18 cellular contexts compared by ENCODE assay signal in the genomic region with DNA sequence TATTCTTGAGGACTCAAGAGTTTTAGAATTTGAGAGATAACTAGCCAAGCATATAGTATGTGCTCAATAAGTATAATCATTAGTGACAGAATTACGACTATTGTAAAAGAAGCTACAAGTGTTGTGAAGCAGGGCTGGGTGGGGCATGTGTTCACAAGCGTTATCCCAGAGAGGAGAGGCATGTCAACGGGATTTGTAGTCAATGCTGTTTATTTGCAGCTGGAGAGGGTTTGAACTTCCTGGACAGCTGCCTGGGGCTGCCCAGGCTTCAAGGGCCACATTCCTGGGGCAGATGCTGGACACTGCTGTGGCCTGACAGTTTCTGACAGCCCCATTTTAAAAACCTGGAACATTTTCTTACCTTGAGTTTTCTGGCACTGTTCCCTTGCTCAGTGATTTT. TPM values are rescaled to one million over a fixed set of nuclear protein-coding genes. Genes with fewer than 3 reads are reported as not detected.
DNase-seq lines count a peak whose midpoint lies in the region; ATAC-seq and TF ChIP-seq lines count a peak whose summit lies in the region.
"Had no signal": no experiment of that assay in that cellular context is flagged by ENCODE, and none has a peak within 500 bp of the region (broad histone marks: within the 10 kb centered on the region; RNA-seq: fewer than 3 reads in every experiment).

No MANE protein-coding gene starts in this region.

- peak overlapping the region; percentile 86 for H3K27ac Mint-ChIP-seq in activated CD4-positive, alpha-beta T cell treated with anti-CD3 and anti-CD28 coated beads, Interleukin-2, amount 10 ng/mL, durations not matched to agents 7 days and 5 days
- no peak overlapping the region for H3K27ac Mint-ChIP-seq in activated CD4-positive, alpha-beta T cell treated with anti-CD3 and anti-CD28 coated beads, Interleukin-2, amount 10 ng/mL, durations not matched to agents 24 days and 14 days
- H3K27ac Mint-ChIP-seq in WTC11 = peak overlapping the region; percentile 66
- H3K27ac Mint-ChIP-seq: IgD-negative memory B cell had no signal

- no peak overlapping the region for H3K4me3 ChIP-seq in mucosa of descending colon

- no peaks in the 10 kb centered on the region for H3K36me3 ChIP-seq in mucosa of descending colon (ENCODE audit: low read depth)

- peaks cover 38% of the 10 kb centered on the region for H3K36me3 Mint-ChIP-seq in activated CD4-positive, alpha-beta T cell treated with anti-CD3 and anti-CD28 coated beads, Interleukin-2, amount 10 ng/mL, durations not matched to agents 7 days and 5 days (ENCODE audit: low read depth)
- peaks cover 4% of the 10 kb centered on the region for H3K36me3 Mint-ChIP-seq in activated CD4-positive, alpha-beta T cell treated with anti-CD3 and anti-CD28 coated beads, Interleukin-2, amount 10 ng/mL, durations not matched to agents 24 days and 14 days (ENCODE audit: low read depth)
- peaks cover 46% of the 10 kb centered on the region for H3K36me3 Mint-ChIP-seq in WTC11
- H3K36me3 Mint-ChIP-seq: IgD-negative memory B cell had no signal

- H3K27me3 Mint-ChIP-seq in activated CD4-positive, alpha-beta T cell treated with anti-CD3 and anti-CD28 coated beads, Interleukin-2, amount 10 ng/mL, durations not matched to agents 7 days and 5 days = peaks cover 5% of the 10 kb centered on the region
- H3K27me3 Mint-ChIP-seq in activated CD4-positive, alpha-beta T cell treated with anti-CD3 and anti-CD28 coated beads, Interleukin-2, amount 10 ng/mL, durations not matched to agents 24 days and 14 days = peaks cover 27% of the 10 kb centered on the region
- no peaks in the 10 kb centered on the region for H3K27me3 Mint-ChIP-seq in WTC11 (ENCODE audit: low read depth)

- no peak for ATAC-seq in WTC11
- ATAC-seq in mucosa of descending colon = peak; percentile 33
- ATAC-seq in GM21526 (IDR thresholded peaks at IDR 0.05; ENCODE audit: low FRiP score, unreplicated experiment) = no peak
- ATAC-seq: Right ventricle myocardium inferior had no signal

- H3K9me3 ChIP-seq in mucosa of descending colon = no peaks in the 10 kb centered on the region

- intact Hi-C loops in activated CD4-positive, alpha-beta T cell treated with anti-CD3 and anti-CD28 coated beads, Interleukin-2, amount 10 ng/mL, durations not matched to agents 24 days and 14 days (cut with micrococcal nuclease) = no loop called here
- intact Hi-C loops in mucosa of descending colon (cut with DNase I, micrococcal nuclease) = no loop called here

- CTCF ChIA-PET in activated CD4-positive, alpha-beta T cell treated with anti-CD3 and anti-CD28 coated beads, Interleukin-2, amount 10 ng/mL, durations not matched to agents 7 days and 5 days (lab: Charles Lee) = interaction anchor here (0.9 kb wide), 1 partner anchor 32 kb away, joined by 3 read pairs; no protein-coding TSS in a partner anchor
- CTCF ChIA-PET in WTC11 (lab: Charles Lee) = interaction anchor here (1.1 kb wide), 1 partner anchor 8 kb away, joined by 3 read pairs; no protein-coding TSS in a partner anchor
- CTCF ChIA-PET in HEK293T (lab: Yijun Ruan, JAX) = no interaction called here

- POLR2A ChIA-PET in activated CD4-positive, alpha-beta T cell treated with anti-CD3 and anti-CD28 coated beads, Interleukin-2, amount 10 ng/mL, durations not matched to agents 7 days and 5 days (lab: Charles Lee) = no interaction called here
- POLR2A ChIA-PET in WTC11 (lab: Charles Lee) (no interaction called here), HEK293T (lab: Yijun Ruan, JAX) (no interaction called here)

- peaks cover 13% of the 10 kb centered on the region for H3K9me3 Mint-ChIP-seq in activated CD4-positive, alpha-beta T cell treated with anti-CD3 and anti-CD28 coated beads, Interleukin-2, amount 10 ng/mL, durations not matched to agents 7 days and 5 days
- H3K9me3 Mint-ChIP-seq in activated CD4-positive, alpha-beta T cell treated with anti-CD3 and anti-CD28 coated beads, Interleukin-2, amount 10 ng/mL, durations not matched to agents 24 days and 14 days = no peaks in the 10 kb centered on the region
- H3K9me3 Mint-ChIP-seq in WTC11 = peaks cover 30% of the 10 kb centered on the region

- no peak overlapping the region for H3K4me3 Mint-ChIP-seq in activated CD4-positive, alpha-beta T cell treated with anti-CD3 and anti-CD28 coated beads, Interleukin-2, amount 10 ng/mL, durations not matched to agents 7 days and 5 days
- no peak overlapping the region for H3K4me3 Mint-ChIP-seq in activated CD4-positive, alpha-beta T cell treated with anti-CD3 and anti-CD28 coated beads, Interleukin-2, amount 10 ng/mL, durations not matched to agents 24 days and 14 days
- no peak overlapping the region for H3K4me3 Mint-ChIP-seq in WTC11
- H3K4me3 Mint-ChIP-seq: IgD-negative memory B cell had no signal

- DNase-seq in activated CD4-positive, alpha-beta T cell treated with anti-CD3 and anti-CD28 coated beads, Interleukin-2, amount 10 ng/mL, durations not matched to agents 7 days and 5 days = no peak
- DNase-seq in activated CD4-positive, alpha-beta T cell treated with anti-CD3 and anti-CD28 coated beads, Interleukin-2, amount 10 ng/mL, durations not matched to agents 24 days and 14 days = no peak
- DNase-seq in WTC11 (ENCODE audit: low spot score) (no peak), mucosa of descending colon (no peak), GM20000 (ENCODE audit: low spot score) (no peak), HEK293T (ENCODE audit: extremely low spot score) (no peak)
- DNase-seq: 8988T, AML-193, C1 segment of cervical spinal cord, DMS79 treated with DMSO at 0.1 percent for 48 hours, NCI-H1694, NCI-H2081, NCI-H2171, NCI-H345, OCI-M1 had no signal

- no peaks in the 10 kb centered on the region for H3K4me1 ChIP-seq in mucosa of descending colon (ENCODE audit: low read depth)

- peaks cover 38% of the 10 kb centered on the region for H3K4me1 Mint-ChIP-seq in activated CD4-positive, alpha-beta T cell treated with anti-CD3 and anti-CD28 coated beads, Interleukin-2, amount 10 ng/mL, durations not matched to agents 7 days and 5 days
- peaks cover 13% of the 10 kb centered on the region for H3K4me1 Mint-ChIP-seq in activated CD4-positive, alpha-beta T cell treated with anti-CD3 and anti-CD28 coated beads, Interleukin-2, amount 10 ng/mL, durations not matched to agents 24 days and 14 days
- H3K4me1 Mint-ChIP-seq in WTC11 = no peaks in the 10 kb centered on the region

- no peak for TF ChIP-seq CTCF in WTC11 (IDR thresholded peaks at IDR 0.05)
- TF ChIP-seq CTCF in mucosa of descending colon (IDR thresholded peaks at IDR 0.05) = no peak
- no peak for TF ChIP-seq CTCF in GM20000 (IDR thresholded peaks at IDR 0.05; ENCODE audit: extremely low read depth, missing control alignments)

TF ChIP-seq in WTC11, 78 proteins besides CTCF, POLR2A, EP300 and RAD21 (continues in another document):
- TF ChIP-seq, protein P1, sequence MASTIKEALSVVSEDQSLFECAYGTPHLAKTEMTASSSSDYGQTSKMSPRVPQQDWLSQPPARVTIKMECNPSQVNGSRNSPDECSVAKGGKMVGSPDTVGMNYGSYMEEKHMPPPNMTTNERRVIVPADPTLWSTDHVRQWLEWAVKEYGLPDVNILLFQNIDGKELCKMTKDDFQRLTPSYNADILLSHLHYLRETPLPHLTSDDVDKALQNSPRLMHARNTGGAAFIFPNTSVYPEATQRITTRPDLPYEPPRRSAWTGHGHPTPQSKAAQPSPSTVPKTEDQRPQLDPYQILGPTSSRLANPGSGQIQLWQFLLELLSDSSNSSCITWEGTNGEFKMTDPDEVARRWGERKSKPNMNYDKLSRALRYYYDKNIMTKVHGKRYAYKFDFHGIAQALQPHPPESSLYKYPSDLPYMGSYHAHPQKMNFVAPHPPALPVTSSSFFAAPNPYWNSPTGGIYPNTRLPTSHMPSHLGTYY (CRISPR knock-in tag; IDR thresholded peaks at IDR 0.05) = no peak
- TF ChIP-seq SOX15 (CRISPR knock-in tag; IDR thresholded peaks at IDR 0.05) = no peak
- no peak for TF ChIP-seq ETV6 (CRISPR knock-in tag; IDR thresholded peaks at IDR 0.05)

TF ChIP-seq in HEK293T, 16 proteins besides CTCF, POLR2A, EP300 and RAD21:
- no peak for TF ChIP-seq FOXK2 (IDR thresholded peaks at IDR 0.05)
- TF ChIP-seq SP1 (IDR thresholded peaks at IDR 0.05) = no peak
- no peak for TF ChIP-seq SUZ12 (IDR thresholded peaks at IDR 0.05)
- TF ChIP-seq HDGF (IDR thresholded peaks at IDR 0.05; ENCODE audit: borderline replicate concordance) = no peak
- TF ChIP-seq ELF4 (IDR thresholded peaks at IDR 0.05) = no peak
- TF ChIP-seq L3MBTL2 (conservative IDR thresholded peaks at IDR 0.05) = no peak
- no peak for TF ChIP-seq BHLHE40 (IDR thresholded peaks at IDR 0.05; ENCODE audit: borderline replicate concordance)
- TF ChIP-seq FOXA1 (IDR thresholded peaks at IDR 0.05) = no peak
- TF ChIP-seq TARDBP (IDR thresholded peaks at IDR 0.05) = no peak
- no peak for TF ChIP-seq FOXM1 (IDR thresholded peaks at IDR 0.05; ENCODE audit: borderline replicate concordance)
- no peak for TF ChIP-seq LEF1 (IDR thresholded peaks at IDR 0.05; ENCODE audit: borderline replicate concordance)
- no peak for TF ChIP-seq ARNT (IDR thresholded peaks at IDR 0.05)
- TF ChIP-seq, protein P2, sequence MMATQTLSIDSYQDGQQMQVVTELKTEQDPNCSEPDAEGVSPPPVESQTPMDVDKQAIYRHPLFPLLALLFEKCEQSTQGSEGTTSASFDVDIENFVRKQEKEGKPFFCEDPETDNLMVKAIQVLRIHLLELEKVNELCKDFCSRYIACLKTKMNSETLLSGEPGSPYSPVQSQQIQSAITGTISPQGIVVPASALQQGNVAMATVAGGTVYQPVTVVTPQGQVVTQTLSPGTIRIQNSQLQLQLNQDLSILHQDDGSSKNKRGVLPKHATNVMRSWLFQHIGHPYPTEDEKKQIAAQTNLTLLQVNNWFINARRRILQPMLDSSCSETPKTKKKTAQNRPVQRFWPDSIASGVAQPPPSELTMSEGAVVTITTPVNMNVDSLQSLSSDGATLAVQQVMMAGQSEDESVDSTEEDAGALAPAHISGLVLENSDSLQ (IDR thresholded peaks at IDR 0.05) = no peak
- TF ChIP-seq CTBP1 (IDR thresholded peaks at IDR 0.05; ENCODE audit: borderline replicate concordance) = no peak
- no peak for TF ChIP-seq ZNF384 (IDR thresholded peaks at IDR 0.05)
- TF ChIP-seq NFRKB (IDR thresholded peaks at IDR 0.05) = no peak

RNA-seq across cellular contexts. Expression of a gene that starts 36.9 kb away (rescaled TPM):
- total RNA-seq in activated CD4-positive, alpha-beta T cell treated with anti-CD3 and anti-CD28 coated beads, Interleukin-2, amount 10 ng/mL, durations not matched to agents 7 days and 5 days = 1 to 10 TPM; 2.7 to 3.7 TPM
- 0.36 and 1.0 TPM in 2 replicates for total RNA-seq in activated CD4-positive, alpha-beta T cell treated with anti-CD3 and anti-CD28 coated beads, Interleukin-2, amount 10 ng/mL, durations not matched to agents 24 days and 14 days
- total RNA-seq in WTC11 (2021) = 18.3 to 19.1 TPM (median 18.9 TPM) in 3 replicates
- total RNA-seq in mucosa of descending colon = 10 to 100 TPM; 12.1 to 19.7 (median 18.4) TPM

RNA-seq across cellular contexts. Expression of a gene that starts 49.7 kb away (rescaled TPM):
- total RNA-seq in activated CD4-positive, alpha-beta T cell treated with anti-CD3 and anti-CD28 coated beads, Interleukin-2, amount 10 ng/mL, durations not matched to agents 7 days and 5 days = 10 to 100 TPM; 23.8 to 25.4 TPM
- total RNA-seq in activated CD4-positive, alpha-beta T cell treated with anti-CD3 and anti-CD28 coated beads, Interleukin-2, amount 10 ng/mL, durations not matched to agents 24 days and 14 days = 8.5 and 9.8 TPM in 2 replicates
- total RNA-seq in WTC11 (2021) (36.0 to 38.5 TPM (median 37.7 TPM) in 3 replicates), mucosa of descending colon (10 to 100 TPM; 19.7 to 29.5 (median 26.0) TPM)
